Comparison of ENCODE assay signal across 2 cellular contexts in the genomic region with DNA sequence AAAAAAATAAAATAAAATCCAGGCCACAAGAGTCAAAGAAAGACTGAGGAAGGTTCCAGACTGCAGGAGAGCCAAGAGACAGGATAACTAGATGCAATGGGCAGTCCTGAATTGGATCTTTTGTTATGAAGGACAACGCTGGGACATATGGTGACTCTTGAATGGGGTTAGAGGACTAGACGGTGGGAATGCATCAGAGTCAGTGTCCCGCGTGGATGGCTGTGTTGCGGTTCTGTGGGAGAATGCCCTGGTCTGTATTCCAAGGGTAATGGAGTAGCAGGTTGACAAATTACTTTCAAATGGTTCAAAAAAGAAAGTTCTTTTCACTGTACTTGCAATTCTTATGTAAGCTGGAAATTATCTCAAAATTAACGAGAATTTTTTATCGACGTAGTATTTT.
TF ChIP-seq lines count a peak whose summit lies in the region.

No MANE protein-coding gene starts in this region.

TF ChIP-seq in liver, 16 proteins besides CTCF, POLR2A, EP300 and RAD21:
- TF ChIP-seq, protein P1, sequence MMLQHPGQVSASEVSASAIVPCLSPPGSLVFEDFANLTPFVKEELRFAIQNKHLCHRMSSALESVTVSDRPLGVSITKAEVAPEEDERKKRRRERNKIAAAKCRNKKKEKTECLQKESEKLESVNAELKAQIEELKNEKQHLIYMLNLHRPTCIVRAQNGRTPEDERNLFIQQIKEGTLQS (IDR thresholded peaks at IDR 0.05) = no peak
- TF ChIP-seq HNF4G (IDR thresholded peaks at IDR 0.05) = no peak
- no peak for TF ChIP-seq SP1 (IDR thresholded peaks at IDR 0.05)
- TF ChIP-seq GABPA (IDR thresholded peaks at IDR 0.05 in 1 of 2, conservative IDR thresholded peaks at IDR 0.05 in 1 of 2) = no peak
- no peak for TF ChIP-seq HNF4A (conservative IDR thresholded peaks at IDR 0.05)
- no peak for TF ChIP-seq NR2F2 (IDR thresholded peaks at IDR 0.05)
- TF ChIP-seq YY1 (IDR thresholded peaks at IDR 0.05) = no peak
- TF ChIP-seq, protein P2, sequence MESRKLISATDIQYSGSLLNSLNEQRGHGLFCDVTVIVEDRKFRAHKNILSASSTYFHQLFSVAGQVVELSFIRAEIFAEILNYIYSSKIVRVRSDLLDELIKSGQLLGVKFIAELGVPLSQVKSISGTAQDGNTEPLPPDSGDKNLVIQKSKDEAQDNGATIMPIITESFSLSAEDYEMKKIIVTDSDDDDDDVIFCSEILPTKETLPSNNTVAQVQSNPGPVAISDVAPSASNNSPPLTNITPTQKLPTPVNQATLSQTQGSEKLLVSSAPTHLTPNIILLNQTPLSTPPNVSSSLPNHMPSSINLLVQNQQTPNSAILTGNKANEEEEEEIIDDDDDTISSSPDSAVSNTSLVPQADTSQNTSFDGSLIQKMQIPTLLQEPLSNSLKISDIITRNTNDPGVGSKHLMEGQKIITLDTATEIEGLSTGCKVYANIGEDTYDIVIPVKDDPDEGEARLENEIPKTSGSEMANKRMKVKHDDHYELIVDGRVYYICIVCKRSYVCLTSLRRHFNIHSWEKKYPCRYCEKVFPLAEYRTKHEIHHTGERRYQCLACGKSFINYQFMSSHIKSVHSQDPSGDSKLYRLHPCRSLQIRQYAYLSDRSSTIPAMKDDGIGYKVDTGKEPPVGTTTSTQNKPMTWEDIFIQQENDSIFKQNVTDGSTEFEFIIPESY (IDR thresholded peaks at IDR 0.05) = no peak
- TF ChIP-seq, protein P3, sequence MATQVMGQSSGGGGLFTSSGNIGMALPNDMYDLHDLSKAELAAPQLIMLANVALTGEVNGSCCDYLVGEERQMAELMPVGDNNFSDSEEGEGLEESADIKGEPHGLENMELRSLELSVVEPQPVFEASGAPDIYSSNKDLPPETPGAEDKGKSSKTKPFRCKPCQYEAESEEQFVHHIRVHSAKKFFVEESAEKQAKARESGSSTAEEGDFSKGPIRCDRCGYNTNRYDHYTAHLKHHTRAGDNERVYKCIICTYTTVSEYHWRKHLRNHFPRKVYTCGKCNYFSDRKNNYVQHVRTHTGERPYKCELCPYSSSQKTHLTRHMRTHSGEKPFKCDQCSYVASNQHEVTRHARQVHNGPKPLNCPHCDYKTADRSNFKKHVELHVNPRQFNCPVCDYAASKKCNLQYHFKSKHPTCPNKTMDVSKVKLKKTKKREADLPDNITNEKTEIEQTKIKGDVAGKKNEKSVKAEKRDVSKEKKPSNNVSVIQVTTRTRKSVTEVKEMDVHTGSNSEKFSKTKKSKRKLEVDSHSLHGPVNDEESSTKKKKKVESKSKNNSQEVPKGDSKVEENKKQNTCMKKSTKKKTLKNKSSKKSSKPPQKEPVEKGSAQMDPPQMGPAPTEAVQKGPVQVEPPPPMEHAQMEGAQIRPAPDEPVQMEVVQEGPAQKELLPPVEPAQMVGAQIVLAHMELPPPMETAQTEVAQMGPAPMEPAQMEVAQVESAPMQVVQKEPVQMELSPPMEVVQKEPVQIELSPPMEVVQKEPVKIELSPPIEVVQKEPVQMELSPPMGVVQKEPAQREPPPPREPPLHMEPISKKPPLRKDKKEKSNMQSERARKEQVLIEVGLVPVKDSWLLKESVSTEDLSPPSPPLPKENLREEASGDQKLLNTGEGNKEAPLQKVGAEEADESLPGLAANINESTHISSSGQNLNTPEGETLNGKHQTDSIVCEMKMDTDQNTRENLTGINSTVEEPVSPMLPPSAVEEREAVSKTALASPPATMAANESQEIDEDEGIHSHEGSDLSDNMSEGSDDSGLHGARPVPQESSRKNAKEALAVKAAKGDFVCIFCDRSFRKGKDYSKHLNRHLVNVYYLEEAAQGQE (IDR thresholded peaks at IDR 0.05) = no peak
- TF ChIP-seq FOXA2 (IDR thresholded peaks at IDR 0.05) = no peak
- no peak for TF ChIP-seq JUND (IDR thresholded peaks at IDR 0.05)
- no peak for TF ChIP-seq EGR1 (IDR thresholded peaks at IDR 0.05; ENCODE audit: low read depth in 2 of 2)
- TF ChIP-seq, protein P4, sequence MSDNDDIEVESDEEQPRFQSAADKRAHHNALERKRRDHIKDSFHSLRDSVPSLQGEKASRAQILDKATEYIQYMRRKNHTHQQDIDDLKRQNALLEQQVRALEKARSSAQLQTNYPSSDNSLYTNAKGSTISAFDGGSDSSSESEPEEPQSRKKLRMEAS (IDR thresholded peaks at IDR 0.05) = no peak
- TF ChIP-seq FOXA1 (IDR thresholded peaks at IDR 0.05) = no peak
- TF ChIP-seq RXRA (IDR thresholded peaks at IDR 0.05) = no peak
- no peak for TF ChIP-seq TAF1 (conservative IDR thresholded peaks at IDR 0.05)

TF ChIP-seq in HepG2, 621 proteins besides CTCF, POLR2A, EP300 and RAD21:
- no peak for TF ChIP-seq NFKB2 (CRISPR knock-in tag; IDR thresholded peaks at IDR 0.05; ENCODE audit: borderline replicate concordance)
TF ChIP-seq in HepG2: peak in this region for 0.
